20 cellular contexts compared by ENCODE assay signal in the genomic region with DNA sequence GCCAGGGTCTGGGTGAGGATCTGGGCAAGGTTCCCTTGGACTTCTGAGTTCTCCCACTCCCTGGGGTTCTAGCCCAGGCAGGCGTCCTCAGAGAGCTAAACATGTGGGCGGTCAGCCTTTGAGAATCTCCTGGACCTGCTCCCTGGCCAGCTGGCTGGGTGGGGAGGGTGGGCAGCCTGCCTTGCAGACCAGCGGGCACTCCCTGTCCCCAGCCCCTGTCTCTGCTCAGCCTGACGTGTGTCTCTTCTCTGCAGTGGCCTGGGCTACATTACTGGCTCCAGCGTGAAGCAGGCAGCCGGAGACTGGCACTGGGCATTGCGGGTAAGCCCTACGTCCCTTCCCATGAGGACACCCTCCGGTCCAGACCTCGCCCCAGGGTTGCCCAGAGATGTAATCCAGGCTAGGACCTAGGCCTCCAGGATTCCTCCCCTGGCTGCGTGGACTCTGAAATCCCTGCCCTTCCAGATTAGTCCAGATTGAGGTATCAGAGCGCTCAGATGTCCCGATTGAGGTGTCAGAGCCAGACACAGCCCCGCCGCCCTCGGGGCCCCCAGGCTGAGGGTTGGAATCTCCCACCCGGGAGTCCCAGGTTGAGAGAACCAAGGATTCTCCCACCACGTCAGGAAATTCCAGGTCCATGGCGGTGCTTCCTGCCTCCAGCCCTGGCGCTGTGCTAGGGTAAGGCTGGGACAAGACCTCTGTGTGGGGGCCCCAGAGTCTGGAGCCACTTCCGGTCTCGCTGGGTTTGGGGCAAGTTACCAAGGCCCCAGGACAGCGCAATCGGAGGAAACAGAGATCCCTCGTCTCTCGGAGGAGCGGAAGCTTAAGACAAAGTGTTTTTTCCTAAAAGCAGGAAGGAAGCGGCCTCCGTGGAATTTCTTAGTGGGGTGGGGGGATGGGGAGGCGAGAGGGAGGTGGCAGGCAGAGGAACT. TPM values are rescaled to one million over a fixed set of nuclear protein-coding genes. Genes with fewer than 3 reads are reported as not detected.
DNase-seq lines count a peak whose midpoint lies in the region; ATAC-seq and TF ChIP-seq lines count a peak whose summit lies in the region.
"Had no signal": no experiment of that assay in that cellular context is flagged by ENCODE, and none has a peak within 500 bp of the region (broad histone marks: within the 10 kb centered on the region; RNA-seq: fewer than 3 reads in every experiment).

No MANE protein-coding gene starts in this region.

- H3K9me3 Mint-ChIP-seq in mesothelial cell of epicardium, result no peaks in the 10 kb centered on the region
- H3K9me3 Mint-ChIP-seq: activated CD4-positive, alpha-beta memory T cell treated with anti-CD3 and anti-CD28 coated beads for 36 hours; activated naive CD8-positive, alpha-beta T cell treated with anti-CD3 and anti-CD28 coated beads, Interleukin-2, amount 10 ng/mL, durations not matched to agents 7 days and 5 days; IgD-negative memory B cell; neural progenitor cell had no signal

- no peaks in the 10 kb centered on the region for H3K27me3 Mint-ChIP-seq in mesothelial cell of epicardium (ENCODE audit: low read depth)

- H3K27ac Mint-ChIP-seq in mesothelial cell of epicardium, result peak overlapping the region; percentile 50
- H3K27ac Mint-ChIP-seq: activated CD4-positive, alpha-beta memory T cell treated with anti-CD3 and anti-CD28 coated beads for 36 hours; activated naive CD8-positive, alpha-beta T cell treated with anti-CD3 and anti-CD28 coated beads, Interleukin-2, amount 10 ng/mL, durations not matched to agents 7 days and 5 days; IgD-negative memory B cell; neural progenitor cell had no signal

- H3K4me1 Mint-ChIP-seq in mesothelial cell of epicardium, result peaks cover 18% of the 10 kb centered on the region
- H3K4me1 Mint-ChIP-seq: neural progenitor cell had no signal

- peaks cover 3% of the 10 kb centered on the region for H3K36me3 Mint-ChIP-seq in mesothelial cell of epicardium
- H3K36me3 Mint-ChIP-seq: activated CD4-positive, alpha-beta memory T cell treated with anti-CD3 and anti-CD28 coated beads for 36 hours; activated naive CD8-positive, alpha-beta T cell treated with anti-CD3 and anti-CD28 coated beads, Interleukin-2, amount 10 ng/mL, durations not matched to agents 7 days and 5 days had no signal

- peak overlapping the region; percentile 99 for H3K27ac ChIP-seq in temporal lobe (ENCODE audit: low read depth, low read length)
- H3K27ac ChIP-seq: 22Rv1, C4-2B, cardiac muscle cell, neural progenitor cell had no signal

- ATAC-seq in GM21360 (IDR thresholded peaks at IDR 0.05; ENCODE audit: unreplicated experiment) (no peak), HG02642 (IDR thresholded peaks at IDR 0.05; ENCODE audit: poor library complexity, unreplicated experiment) (no peak)

- no peak overlapping the region for H3K4me3 Mint-ChIP-seq in mesothelial cell of epicardium
- H3K4me3 Mint-ChIP-seq: activated CD4-positive, alpha-beta memory T cell treated with anti-CD3 and anti-CD28 coated beads for 36 hours; activated naive CD8-positive, alpha-beta T cell treated with anti-CD3 and anti-CD28 coated beads, Interleukin-2, amount 10 ng/mL, durations not matched to agents 7 days and 5 days; IgD-negative memory B cell; neural progenitor cell had no signal

- TF ChIP-seq CTCF in fibroblast of pulmonary artery (IDR thresholded peaks at IDR 0.05; ENCODE audit: low read length, missing control alignments) (no peak), mesothelial cell of epicardium (IDR thresholded peaks at IDR 0.05; ENCODE audit: unreplicated experiment) (no peak)

- no peak overlapping the region for H3K4me3 ChIP-seq in fibroblast of pulmonary artery (replicated peaks; ENCODE audit: low read depth, low read length)
- H3K4me3 ChIP-seq: cardiac muscle cell, neural progenitor cell, Peyer's patch had no signal

- DNase-seq in DMS 273 (lab: John Stamatoyannopoulos, UW; ENCODE audit: unreplicated experiment), result peak; percentile 34
- DNase-seq in DMS 273 treated with DMSO at 0.1 percent for 48 hours (lab: John Stamatoyannopoulos, UW), result no peak
- DNase-seq in fibroblast of pulmonary artery (ENCODE audit: low read depth), result peak; percentile 34
- DNase-seq in mesothelial cell of epicardium (ENCODE audit: low spot score in 2 of 2, unreplicated experiment in 2 of 2), result no peak
- no peak for DNase-seq in COR-L47 (lab: John Stamatoyannopoulos, UW)
- DNase-seq: activated CD4-positive, alpha-beta memory T cell treated with anti-CD3 and anti-CD28 coated beads for 36 hours; activated naive CD8-positive, alpha-beta T cell treated with anti-CD3 and anti-CD28 coated beads, Interleukin-2, amount 10 ng/mL, durations not matched to agents 7 days and 5 days; activated T-cell treated with anti-CD3 and anti-CD28 coated beads, Interleukin-2, amount 50 U/mL, for 48 hours; DMS53; foreskin melanocyte; NCI-H2081 treated with DMSO at 0.1 percent for 48 hours; Peyer's patch had no signal

RNA-seq across cellular contexts. Expression of gene MYBBP1A, which starts 24.1 kb away (rescaled TPM):
- total RNA-seq in mesothelial cell of epicardium (69.5 to 74.6 TPM (median 73.5 TPM) in 3 replicates), temporal lobe (16.2 TPM)

RNA-seq across cellular contexts. Expression of gene GGT6, which starts 29.3 kb away (rescaled TPM):
- total RNA-seq in mesothelial cell of epicardium (0.09 to 0.27 TPM (median 0.22 TPM) in 3 replicates), temporal lobe (not detected)
- total RNA-seq: activated CD4-positive, alpha-beta memory T cell treated with anti-CD3 and anti-CD28 coated beads for 36 hours; activated naive CD8-positive, alpha-beta T cell treated with anti-CD3 and anti-CD28 coated beads, Interleukin-2, amount 10 ng/mL, durations not matched to agents 7 days and 5 days; cardiac muscle cell had no signal

RNA-seq across cellular contexts. Expression of gene SPNS2, which starts 32.4 kb away (rescaled TPM):
- 12.2 to 13.7 TPM (median 13.2 TPM) in 3 replicates for total RNA-seq in mesothelial cell of epicardium
- 7.9 TPM for total RNA-seq in temporal lobe

RNA-seq across cellular contexts. Expression of gene SMTNL2, which starts 53.3 kb away (rescaled TPM):
- total RNA-seq in mesothelial cell of epicardium, result 64.8 to 68.2 TPM (median 65.7 TPM) in 3 replicates
- 2.5 TPM for total RNA-seq in temporal lobe
- total RNA-seq: activated CD4-positive, alpha-beta memory T cell treated with anti-CD3 and anti-CD28 coated beads for 36 hours; activated naive CD8-positive, alpha-beta T cell treated with anti-CD3 and anti-CD28 coated beads, Interleukin-2, amount 10 ng/mL, durations not matched to agents 7 days and 5 days had no signal

Comparison
In these comparisons a context has a peak if more than half of its experiments do, and no peak if none do; other contexts are left out.
1. DNase-seq: peak in DMS 273 (single experiment) and fibroblast of pulmonary artery (single experiment); none in DMS 273 treated with DMSO at 0.1 percent for 48 hours (single experiment), mesothelial cell of epicardium (0 of 2) and COR-L47 (single experiment).